2 cellular contexts compared by ENCODE assay signal in the genomic region with DNA sequence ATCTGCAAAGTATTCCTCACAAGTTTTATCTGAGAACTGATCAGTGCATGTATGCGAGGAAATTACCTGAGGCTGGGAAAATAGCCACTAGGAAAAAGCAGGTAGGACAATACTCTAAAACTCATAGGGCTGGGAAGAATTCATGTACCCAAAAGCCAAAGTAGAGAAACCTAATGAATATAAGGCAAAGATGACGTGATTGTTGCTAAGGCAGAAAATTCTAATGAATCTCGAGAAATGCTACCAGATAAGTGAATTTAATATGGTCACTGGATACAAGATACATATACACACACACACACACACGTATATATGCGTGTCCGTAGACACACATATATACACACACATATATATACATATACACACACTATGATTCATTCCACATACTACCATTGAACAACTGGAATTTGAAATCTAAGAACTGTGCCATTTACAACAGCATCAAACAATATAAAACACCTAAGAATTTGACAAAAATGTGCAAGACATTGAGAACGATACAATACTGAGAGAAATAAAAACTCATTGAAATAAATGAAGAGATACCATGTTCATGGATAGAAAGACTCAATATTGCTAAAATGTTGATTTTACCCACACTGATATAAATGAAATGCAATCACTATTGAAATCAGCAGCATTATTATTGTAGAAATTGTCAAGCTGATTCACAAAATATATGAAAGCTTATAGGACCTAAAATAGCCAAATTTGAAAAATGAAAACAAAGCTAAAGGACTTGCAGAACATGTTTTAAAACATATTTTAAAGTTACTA.
TF ChIP-seq lines count a peak whose summit lies in the region.

No MANE protein-coding gene starts in this region.

TF ChIP-seq in HEK293, 187 proteins besides CTCF, POLR2A, EP300 and RAD21:
- TF ChIP-seq ZNF416 (tag by site-specific recombination; IDR thresholded peaks at IDR 0.05), result no peak
- TF ChIP-seq ZNF174 (tag by site-specific recombination; IDR thresholded peaks at IDR 0.05), result no peak
- TF ChIP-seq, protein P1, sequence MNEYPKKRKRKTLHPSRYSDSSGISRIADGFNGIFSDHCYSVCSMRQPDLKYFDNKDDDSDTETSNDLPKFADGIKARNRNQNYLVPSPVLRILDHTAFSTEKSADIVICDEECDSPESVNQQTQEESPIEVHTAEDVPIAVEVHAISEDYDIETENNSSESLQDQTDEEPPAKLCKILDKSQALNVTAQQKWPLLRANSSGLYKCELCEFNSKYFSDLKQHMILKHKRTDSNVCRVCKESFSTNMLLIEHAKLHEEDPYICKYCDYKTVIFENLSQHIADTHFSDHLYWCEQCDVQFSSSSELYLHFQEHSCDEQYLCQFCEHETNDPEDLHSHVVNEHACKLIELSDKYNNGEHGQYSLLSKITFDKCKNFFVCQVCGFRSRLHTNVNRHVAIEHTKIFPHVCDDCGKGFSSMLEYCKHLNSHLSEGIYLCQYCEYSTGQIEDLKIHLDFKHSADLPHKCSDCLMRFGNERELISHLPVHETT (tag by site-specific recombination; IDR thresholded peaks at IDR 0.05), result no peak
- TF ChIP-seq ZNF248 (tag by site-specific recombination; IDR thresholded peaks at IDR 0.05), result peak; percentile 91

TF ChIP-seq in GM12878, 131 proteins besides CTCF, POLR2A, EP300 and RAD21:
- TF ChIP-seq RFX5 (IDR thresholded peaks at IDR 0.05; ENCODE audit: low read depth, low read length) (peak; percentile 55; the same call in 1 of the 2 replicates), SP1 (IDR thresholded peaks at IDR 0.05; ENCODE audit: low read depth, low read length) (no peak), SMAD5 (IDR thresholded peaks at IDR 0.05; ENCODE audit: low read depth) (no peak)
